Comparison of ENCODE assay signal across 8 cellular contexts in genomic region chr17:43021739-43022512, GRCh38. TPM values are rescaled to one million over a fixed set of nuclear protein-coding genes. Genes with fewer than 3 reads are reported as not detected.
DNase-seq lines count a peak whose midpoint lies in the region; ATAC-seq, FAIRE-seq and TF ChIP-seq lines count a peak whose summit lies in the region.

VAT1 (minus strand) TSS chr17:43022385; CDS start chr17:43022322, 63 bp downstream.

- peak; percentile 58 for DNase-seq in DMS 273 treated with DMSO at 0.1 percent for 48 hours (lab: John Stamatoyannopoulos, UW)
- DNase-seq in HTR-8/SVneo (ENCODE audit: insufficient read length, low spot score), result peak; percentile 89
- peak; percentile 71 for DNase-seq in OCI-LY7 (ENCODE audit: low spot score)
- DNase-seq in activated T-cell treated with anti-CD3 and anti-CD28 coated beads, Interleukin-2, amount 50 U/mL, for 24 hours, result peak; percentile 80
- peak; percentile 85 for DNase-seq in epithelial cell of esophagus (ENCODE audit: low read depth)
- DNase-seq in midbrain (lab: John Stamatoyannopoulos, UW), result peak; percentile 69
- peak; percentile 79 for DNase-seq in stimulated activated CD8-positive, alpha-beta memory T cell treated with anti-CD3 and anti-CD28 coated beads, Interleukin-4, amount 100 ng/mL, for 48 hours

- TF ChIP-seq CTCF in OCI-LY7 (conservative IDR thresholded peaks at IDR 0.05; ENCODE audit: low read length) (no peak), epithelial cell of esophagus (IDR thresholded peaks at IDR 0.05; ENCODE audit: insufficient read depth, low read depth, low read length, missing control alignments) (no peak)

- intact Hi-C loops in OCI-LY7 (cut with micrococcal nuclease; ENCODE audit: unreplicated experiment), result loop anchor here (5.0 kb wide), 1 partner anchor 190 kb away; the partner anchor contains the start of gene TMEM106A

- peak within 1 kb of the TSS; percentile 85 for H3K4me3 Mint-ChIP-seq in activated T-cell treated with anti-CD3 and anti-CD28 coated beads, Interleukin-2, amount 50 U/mL, for 24 hours

- no peaks in the 10 kb centered on the region for H3K9me3 ChIP-seq in OCI-LY7 (ENCODE audit: low read length)

- H3K4me1 ChIP-seq in OCI-LY7 (ENCODE audit: insufficient read depth, low read length, poor library complexity, severe bottlenecking), result peaks cover 19% of the 10 kb centered on the region

- CTCF ChIA-PET in OCI-LY7 (lab: Charles Lee; ENCODE audit: unreplicated experiment), result interaction anchor here (0.6 kb wide), 2 partner anchors 46 to 612 kb away, joined by 3 read pairs; no protein-coding TSS in a partner anchor

- no peak for ATAC-seq in HG03354 (IDR thresholded peaks at IDR 0.05; ENCODE audit: poor library complexity, severe bottlenecking, unreplicated experiment)

- H3K27ac Mint-ChIP-seq in activated T-cell treated with anti-CD3 and anti-CD28 coated beads, Interleukin-2, amount 50 U/mL, for 24 hours, result peak within 1 kb of the TSS; percentile 81

- H3K79me2 ChIP-seq in OCI-LY7 (ENCODE audit: insufficient read depth, low read depth, low read length), result no peaks in the 10 kb centered on the region

- peak within 1 kb of the TSS; percentile 38 for H3K27ac ChIP-seq in OCI-LY7 (ENCODE audit: low read depth, low read length, poor library complexity, severe bottlenecking)

- no peaks in the 10 kb centered on the region for H3K9me3 Mint-ChIP-seq in activated T-cell treated with anti-CD3 and anti-CD28 coated beads, Interleukin-2, amount 50 U/mL, for 24 hours

- H3K4me1 Mint-ChIP-seq in activated T-cell treated with anti-CD3 and anti-CD28 coated beads, Interleukin-2, amount 50 U/mL, for 24 hours (ENCODE audit: low read depth), result peaks cover 40% of the 10 kb centered on the region

- no peaks in the 10 kb centered on the region for H3K36me3 Mint-ChIP-seq in activated T-cell treated with anti-CD3 and anti-CD28 coated beads, Interleukin-2, amount 50 U/mL, for 24 hours (ENCODE audit: low read depth)

- H3K4me2 ChIP-seq in OCI-LY7 (ENCODE audit: low read length), result peak within 1 kb of the TSS; percentile 82

- peak within 1 kb of the TSS; percentile 91 for H2AFZ ChIP-seq in OCI-LY7 (ENCODE audit: low read length)

- POLR2A ChIA-PET in OCI-LY7 (lab: Charles Lee), result interaction anchor here (0.5 kb wide), 1 partner anchor 13 kb away, joined by 3 read pairs; no protein-coding TSS in a partner anchor

- no peaks in the 10 kb centered on the region for H3K36me3 ChIP-seq in OCI-LY7 (ENCODE audit: insufficient read depth, low read length)

- peak; percentile 86 for FAIRE-seq in HTR-8/SVneo (lab: Jason Lieb, UNC)

- no peaks in the 10 kb centered on the region for H4K20me1 ChIP-seq in OCI-LY7 (ENCODE audit: insufficient read depth, low read length)

- no TSS peak for BruUV-seq in OCI-LY7 (replicated peaks; lab: Mats Ljungman, UMichigan)

- no peaks in the 10 kb centered on the region for H3K9me2 ChIP-seq in OCI-LY7 (ENCODE audit: insufficient read depth, low read length)

- H3K27me3 Mint-ChIP-seq in activated T-cell treated with anti-CD3 and anti-CD28 coated beads, Interleukin-2, amount 50 U/mL, for 24 hours, result peaks cover 2% of the 10 kb centered on the region

- peak within 1 kb of the TSS; percentile 80 for H3K4me3 ChIP-seq in OCI-LY7 (ENCODE audit: low read depth, low read length, poor library complexity, severe bottlenecking)
- peak within 1 kb of the TSS; percentile 92 for H3K4me3 ChIP-seq in epithelial cell of esophagus (ENCODE audit: low read length)

RNA-seq across cellular contexts. Expression of gene VAT1, which starts in this region (rescaled TPM):
- total RNA-seq in OCI-LY7 (2014; rRNA removed; shearing (Covaris generic)), result 26.2 and 33.1 TPM in 2 replicates
- total RNA-seq in OCI-LY7 (2022), result 51.3 and 65.3 TPM in 2 replicates
